In genomic region chr2:24197213-24197612, GRCh38 we compare ENCODE assay signal across 4 cellular contexts. TPM values are rescaled to one million over a fixed set of nuclear protein-coding genes. Genes with fewer than 3 reads are reported as not detected.
"Had no signal": no experiment of that assay in that cellular context is flagged by ENCODE, and none has a peak within 500 bp of the region (broad histone marks: within the 10 kb centered on the region; RNA-seq: fewer than 3 reads in every experiment).

No MANE protein-coding gene starts in this region.

RNA-seq across cellular contexts. Expression of gene FAM228A, which starts 22.4 kb away (rescaled TPM):
- total RNA-seq: LHCN-M2, M059J, MCF 10A, NCI-H460 had no signal
